ENCODE assay signal across 8 cellular contexts in genomic region chr11:68314203-68314885, GRCh38. TPM values are rescaled to one million over a fixed set of nuclear protein-coding genes. Genes with fewer than 3 reads are reported as not detected.
DNase-seq lines count a peak whose midpoint lies in the region; ATAC-seq and TF ChIP-seq lines count a peak whose summit lies in the region.

No MANE protein-coding gene starts in this region.

- H3K36me3 ChIP-seq in RWPE2 (ENCODE audit: low read depth) (no peaks in the 10 kb centered on the region), rectal smooth muscle tissue (ENCODE audit: control insufficient read depth, insufficient read depth, low read length) (no peaks in the 10 kb centered on the region)

- ATAC-seq in RWPE2 (ENCODE audit: low read depth) = peak; percentile 40
- ATAC-seq in HG02610 (IDR thresholded peaks at IDR 0.05; ENCODE audit: unreplicated experiment) = no peak
- no peak for ATAC-seq in HG03439 (IDR thresholded peaks at IDR 0.05; ENCODE audit: unreplicated experiment)

- H3K27me3 ChIP-seq in RWPE2 (ENCODE audit: insufficient read depth, poor library complexity, severe bottlenecking) (no peaks in the 10 kb centered on the region), rectal smooth muscle tissue (ENCODE audit: control insufficient read depth, insufficient read depth, low read length) (no peaks in the 10 kb centered on the region)

- peak overlapping the region; percentile 38 for H3K9ac ChIP-seq in rectal smooth muscle tissue (ENCODE audit: low read length)

- peak overlapping the region; percentile 91 for H3K27ac ChIP-seq in RWPE2 (ENCODE audit: poor library complexity, severe bottlenecking)
- peak overlapping the region; percentile 57 for H3K27ac ChIP-seq in rectal smooth muscle tissue (ENCODE audit: low read depth, low read length)

- TF ChIP-seq CTCF in RWPE2 (IDR thresholded peaks at IDR 0.05; ENCODE audit: poor library complexity, severe bottlenecking) = no peak
- no peak for TF ChIP-seq CTCF in fibroblast of mammary gland (conservative IDR thresholded peaks at IDR 0.05; ENCODE audit: control insufficient read depth, insufficient read depth, low read depth, low read length)

- H3K4me3 ChIP-seq in GM08714 (ENCODE audit: low read length) (peak overlapping the region; percentile 77; the same call in 1 of the 2 replicates), RWPE2 (ENCODE audit: severe bottlenecking) (peak overlapping the region; percentile 99), fibroblast of mammary gland (ENCODE audit: control insufficient read depth, low read depth, low read length) (peak overlapping the region; percentile 61), rectal smooth muscle tissue (ENCODE audit: low read length) (peak overlapping the region; percentile 76)

- no peaks in the 10 kb centered on the region for H3K9me3 ChIP-seq in RWPE2 (ENCODE audit: severe bottlenecking)

- DNase-seq in RWPE2 (ENCODE audit: low spot score) (no peak), fibroblast of mammary gland (ENCODE audit: low read depth) (no peak), SK-N-DZ (ENCODE audit: low spot score) (no peak), COLO829 (ENCODE audit: low spot score) (no peak)

- H3K4me1 ChIP-seq in RWPE2 (ENCODE audit: insufficient read depth, poor library complexity, severe bottlenecking) = peaks cover 14% of the 10 kb centered on the region
- peaks cover 32% of the 10 kb centered on the region for H3K4me1 ChIP-seq in rectal smooth muscle tissue (ENCODE audit: control insufficient read depth, insufficient read depth, low read length)

RNA-seq across cellular contexts. Expression of gene LRP5, which starts 2.0 kb away (rescaled TPM):
- 19.9 and 24.3 TPM in 2 replicates for polyA plus RNA-seq in SK-N-DZ (2014; cell fraction: cytosol; rRNA removed)
- polyA plus RNA-seq in SK-N-DZ (2014; cell fraction: nucleus; rRNA removed) = 16.7 and 27.5 TPM in 2 replicates

RNA-seq across cellular contexts. Expression of gene C11orf24, which starts 42.6 kb away (rescaled TPM):
- 36.0 and 75.0 TPM in 2 replicates for polyA plus RNA-seq in SK-N-DZ (2014; cell fraction: cytosol; rRNA removed)
- polyA plus RNA-seq in SK-N-DZ (2014; cell fraction: nucleus; rRNA removed) = 26.4 and 29.5 TPM in 2 replicates
